19 cellular contexts compared by ENCODE assay signal in genomic region chr18:7490104-7490503, GRCh38.
DNase-seq lines count a peak whose midpoint lies in the region; ATAC-seq and TF ChIP-seq lines count a peak whose summit lies in the region.
"Had no signal": no experiment of that assay in that cellular context is flagged by ENCODE, and none has a peak within 500 bp of the region (broad histone marks: within the 10 kb centered on the region; RNA-seq: fewer than 3 reads in every experiment).

No MANE protein-coding gene starts in this region.

- TF ChIP-seq CTCF in nephron progenitor cell (IDR thresholded peaks at IDR 0.05) (no peak), A673 (conservative IDR thresholded peaks at IDR 0.05; ENCODE audit: low read depth, low read length) (no peak), foreskin fibroblast (IDR thresholded peaks at IDR 0.05; ENCODE audit: low read depth, low read length) (no peak)

- no peak overlapping the region for H3K4me3 ChIP-seq in A673 (ENCODE audit: low read depth, low read length, poor library complexity, severe bottlenecking)
- no peak overlapping the region for H3K4me3 ChIP-seq in foreskin fibroblast (ENCODE audit: low read depth in 1 of 2, low read length in 2 of 2)
- H3K4me3 ChIP-seq: A549, BLaER1 had no signal

- no peaks in the 10 kb centered on the region for H3K36me3 Mint-ChIP-seq in nephron progenitor cell (ENCODE audit: low read depth)
- no peaks in the 10 kb centered on the region for H3K36me3 Mint-ChIP-seq in stimulated activated naive B cell treated with anti-CD40 and anti-IgM and Interleukin-4, amounts not matched to agents 10 μg/mL and 1 μg/mL and 100 μg/mL, for 72 hours
- H3K36me3 Mint-ChIP-seq: CD14-positive monocyte; CD8-positive, alpha-beta T cell had no signal

- POLR2A ChIA-PET in A673 (lab: Charles Lee; ENCODE audit: low non-redundant PET): no interaction called here

- H3K27me3 ChIP-seq in A673 (replicated peaks; ENCODE audit: insufficient read depth, low read depth, low read length, poor library complexity): no peaks in the 10 kb centered on the region
- H3K27me3 ChIP-seq: BE2C, BLaER1 had no signal

- H3K27ac ChIP-seq in A673 (ENCODE audit: low read depth, low read length, poor library complexity, severe bottlenecking): no peak overlapping the region
- H3K27ac ChIP-seq: 22Rv1, A549, BLaER1 had no signal

- ATAC-seq in stimulated activated naive B cell treated with anti-CD40 and anti-IgM and Interleukin-4, amounts not matched to agents 10 μg/mL and 1 μg/mL and 100 μg/mL, for 72 hours (replicated peaks): peak; percentile 73 to 85
- ATAC-seq: A549; CD8-positive, alpha-beta T cell had no signal

- H3K4me1 ChIP-seq in A673 (ENCODE audit: insufficient read depth, low read length, poor library complexity, severe bottlenecking): no peaks in the 10 kb centered on the region
- H3K4me1 ChIP-seq: A549, BE2C had no signal

- intact Hi-C loops in A673 (cut with micrococcal nuclease; ENCODE audit: unreplicated experiment): no loop called here

- H3K36me3 ChIP-seq in A673 (ENCODE audit: insufficient read depth, low read length, poor library complexity, severe bottlenecking): no peaks in the 10 kb centered on the region
- H3K36me3 ChIP-seq: BE2C, BLaER1 had no signal

- H3K9me3 Mint-ChIP-seq in nephron progenitor cell: peaks cover under 1% of the 10 kb centered on the region
- peaks cover 4 to 14% of the 10 kb centered on the region in 2 donors for H3K9me3 Mint-ChIP-seq in stimulated activated naive B cell treated with anti-CD40 and anti-IgM and Interleukin-4, amounts not matched to agents 10 μg/mL and 1 μg/mL and 100 μg/mL, for 72 hours
- H3K9me3 Mint-ChIP-seq: CD4-positive, alpha-beta T cell; CD8-positive, alpha-beta T cell had no signal

- H3K27ac Mint-ChIP-seq in nephron progenitor cell: peak overlapping the region; percentile 11
- H3K27ac Mint-ChIP-seq in stimulated activated naive B cell treated with anti-CD40 and anti-IgM and Interleukin-4, amounts not matched to agents 10 μg/mL and 1 μg/mL and 100 μg/mL, for 72 hours: no peak overlapping the region
- H3K27ac Mint-ChIP-seq: CD14-positive monocyte; CD4-positive, alpha-beta T cell; CD8-positive, alpha-beta T cell had no signal

- no TSS peak for BruUV-seq in A673 (replicated peaks; lab: Mats Ljungman, UMichigan)

- H3K9me3 ChIP-seq in A673 (ENCODE audit: low read depth, low read length, poor library complexity, severe bottlenecking): peaks cover 6% of the 10 kb centered on the region
- H3K9me3 ChIP-seq: A549, BE2C, BLaER1, Caco-2 had no signal

- CTCF ChIA-PET in A673 (lab: Charles Lee): no interaction called here

- peaks cover under 1% of the 10 kb centered on the region for H3K4me1 Mint-ChIP-seq in nephron progenitor cell
- H3K4me1 Mint-ChIP-seq in stimulated activated naive B cell treated with anti-CD40 and anti-IgM and Interleukin-4, amounts not matched to agents 10 μg/mL and 1 μg/mL and 100 μg/mL, for 72 hours: no peaks in the 10 kb centered on the region
- H3K4me1 Mint-ChIP-seq: CD14-positive monocyte had no signal

- H3K27me3 Mint-ChIP-seq in nephron progenitor cell (ENCODE audit: low read depth, poor library complexity): no peaks in the 10 kb centered on the region
- peaks cover 0 to 5% of the 10 kb centered on the region in 2 donors for H3K27me3 Mint-ChIP-seq in stimulated activated naive B cell treated with anti-CD40 and anti-IgM and Interleukin-4, amounts not matched to agents 10 μg/mL and 1 μg/mL and 100 μg/mL, for 72 hours
- H3K27me3 Mint-ChIP-seq: CD4-positive, alpha-beta T cell had no signal

- DNase-seq in CD1c-positive myeloid dendritic cell (ENCODE audit: extremely low spot score): peak; percentile 3
- DNase-seq in nephron progenitor cell: no peak
- no peak for DNase-seq in stimulated activated naive B cell treated with anti-CD40 and anti-IgM and Interleukin-4, amounts not matched to agents 10 μg/mL and 1 μg/mL and 100 μg/mL, for 72 hours
- no peak for DNase-seq in NK-92 treated with Interleukin-12 subunit alpha and Interleukin-12 subunit beta, amount 100 ng/mL, for 24 hours (lab: John Stamatoyannopoulos, UW)
- no peak for DNase-seq in A673 (ENCODE audit: low spot score)
- no peak for DNase-seq in foreskin fibroblast
- DNase-seq: ACHN; BE2C; C1 segment of cervical spinal cord; Caco-2; Calu3; CD4-positive, alpha-beta T cell; CD8-positive, alpha-beta T cell; DMS79 treated with DMSO at 0.1 percent for 48 hours; GF-D8 had no signal

- no peak overlapping the region for H3K4me3 Mint-ChIP-seq in nephron progenitor cell
- no peak overlapping the region for H3K4me3 Mint-ChIP-seq in stimulated activated naive B cell treated with anti-CD40 and anti-IgM and Interleukin-4, amounts not matched to agents 10 μg/mL and 1 μg/mL and 100 μg/mL, for 72 hours
- H3K4me3 Mint-ChIP-seq: CD14-positive monocyte; CD4-positive, alpha-beta T cell; CD8-positive, alpha-beta T cell had no signal
